Comparison of ENCODE assay signal across 17 cellular contexts in the genomic region with DNA sequence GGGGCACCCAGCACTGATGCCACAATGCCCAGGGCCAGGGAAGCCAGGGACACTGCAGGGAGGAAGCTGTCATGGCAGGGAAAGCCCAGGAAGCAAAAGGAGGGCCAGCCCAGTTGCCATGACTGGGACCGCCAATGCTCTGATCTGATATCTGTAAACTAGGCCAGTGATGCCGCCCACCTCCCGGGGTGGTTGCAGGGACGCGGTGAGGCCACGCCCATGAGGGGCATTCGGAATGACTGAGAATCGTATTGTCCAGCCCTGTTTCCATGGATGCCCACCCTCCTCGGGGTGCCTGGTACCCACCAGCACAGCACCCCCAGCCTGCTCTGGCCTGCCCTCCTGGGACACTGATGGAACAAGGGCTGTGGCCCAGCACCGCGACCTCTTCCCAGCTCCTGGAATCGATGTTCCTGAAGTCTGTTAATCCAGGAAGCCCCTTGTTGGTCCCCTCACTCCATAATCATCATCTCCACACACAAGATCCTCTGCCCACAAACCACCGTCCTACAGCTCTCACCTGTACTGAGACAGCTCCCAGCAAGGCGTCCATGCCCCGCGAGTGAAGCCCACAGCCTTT. TPM values are rescaled to one million over a fixed set of nuclear protein-coding genes. Genes with fewer than 3 reads are reported as not detected.
"Had no signal": no experiment of that assay in that cellular context is flagged by ENCODE, and none has a peak within 500 bp of the region (broad histone marks: within the 10 kb centered on the region; RNA-seq: fewer than 3 reads in every experiment).

No MANE protein-coding gene starts in this region.

- ATAC-seq: activated CD8-positive, alpha-beta T cell treated with anti-CD3 and anti-CD28 coated beads for 36 hours; esophagus mucosa; pancreas; right cardiac atrium; stimulated activated effector memory CD8-positive, alpha-beta T cell treated with anti-CD3 and anti-CD28 coated beads, Interleukin-12 subunit alpha, Interleukin-12 subunit beta, amount 100 ng/mL, for 72 hours had no signal

- DNase-seq: activated CD4-positive, alpha-beta T cell treated with anti-CD3 and anti-CD28 coated beads for 4 hours; activated CD8-positive, alpha-beta memory T cell treated with anti-CD3 and anti-CD28 coated beads, Interleukin-2, amount 50 U/mL, for 4 hours; activated CD8-positive, alpha-beta T cell treated with anti-CD3 and anti-CD28 coated beads for 36 hours; activated naive CD4-positive, alpha-beta T cell treated with anti-CD3 and anti-CD28 coated beads, Interleukin-2, amount 10 ng/mL, durations not matched to agents 7 days and 5 days; foreskin fibroblast; head of caudate nucleus; islet precursor cell; T-helper 9 cell; trophoblast cell had no signal

- H3K36me3 ChIP-seq: pancreas, SJSA1 had no signal

- H3K4me3 ChIP-seq: pancreas, SJSA1, smooth muscle cell had no signal

- H3K27me3 ChIP-seq: pancreas, SJSA1 had no signal

- H3K9me3 ChIP-seq: pancreas had no signal

- H3K27ac ChIP-seq: pancreas, SJSA1 had no signal

- H3K4me1 ChIP-seq: pancreas had no signal

RNA-seq across cellular contexts. Expression of a gene that starts 48.7 kb away (rescaled TPM):
- total RNA-seq: activated CD8-positive, alpha-beta T cell treated with anti-CD3 and anti-CD28 coated beads for 36 hours; dermis microvascular lymphatic vessel endothelial cell; liver; right cardiac atrium; SJSA1; smooth muscle cell had no signal
- polyA plus RNA-seq: smooth muscle cell had no signal
